Comparison of ENCODE assay signal across 13 cellular contexts in genomic region chr10:102243304-102243703, GRCh38. TPM values are rescaled to one million over a fixed set of nuclear protein-coding genes. Genes with fewer than 3 reads are reported as not detected.
A peak's percentile ranks its signal among the peaks of the same experiment; 100 is the strongest.
DNase-seq lines count a peak whose midpoint lies in the region; ATAC-seq lines count a peak whose summit lies in the region.
"Had no signal": no experiment of that assay in that cellular context is flagged by ENCODE, and none has a peak within 500 bp of the region (broad histone marks: within the 10 kb centered on the region; RNA-seq: fewer than 3 reads in every experiment).

No MANE protein-coding gene starts in this region.

- no peaks in the 10 kb centered on the region for H3K9me3 Mint-ChIP-seq in activated T-helper 17 cell treated with anti-CD3 and anti-CD28 coated beads, Interleukin-2, amount 50 U/mL, for 72 hours
- H3K9me3 Mint-ChIP-seq: stimulated activated naive CD8-positive, alpha-beta T cell treated with anti-CD3 and anti-CD28 coated beads, Interleukin-15, Interleukin-2, amounts not matched to agents 100 ng/mL and 50 ng/mL, for 24 hours had no signal

- no peak overlapping the region for H3K27ac Mint-ChIP-seq in activated T-helper 17 cell treated with anti-CD3 and anti-CD28 coated beads, Interleukin-2, amount 50 U/mL, for 72 hours
- H3K27ac Mint-ChIP-seq: stimulated activated naive CD8-positive, alpha-beta T cell treated with anti-CD3 and anti-CD28 coated beads, Interleukin-15, Interleukin-2, amounts not matched to agents 100 ng/mL and 50 ng/mL, for 24 hours had no signal

- peaks cover 11% of the 10 kb centered on the region for H3K27me3 Mint-ChIP-seq in activated T-helper 17 cell treated with anti-CD3 and anti-CD28 coated beads, Interleukin-2, amount 50 U/mL, for 72 hours

- peaks cover 25% of the 10 kb centered on the region for H3K36me3 Mint-ChIP-seq in activated T-helper 17 cell treated with anti-CD3 and anti-CD28 coated beads, Interleukin-2, amount 50 U/mL, for 72 hours (ENCODE audit: low read depth)

- DNase-seq in AG08396 (ENCODE audit: low spot score) (peak; percentile 65), HCEC 1CT (peak; percentile 89), hepatic stellate cell (ENCODE audit: low spot score) (peak; percentile 79), H4 (ENCODE audit: low spot score) (no peak), H7 (no peak), NCI-H748 (lab: John Stamatoyannopoulos, UW; ENCODE audit: unreplicated experiment) (no peak)
- DNase-seq: C1 segment of cervical spinal cord, MM.1S, NCI-H446 had no signal

- H3K36me3 ChIP-seq in H7 (replicated peaks; ENCODE audit: control insufficient read depth, insufficient read depth, low read length), result no peaks in the 10 kb centered on the region

- H3K4me1 Mint-ChIP-seq in activated T-helper 17 cell treated with anti-CD3 and anti-CD28 coated beads, Interleukin-2, amount 50 U/mL, for 72 hours, result peaks cover 34% of the 10 kb centered on the region

- no peak overlapping the region for H3K4me3 ChIP-seq in H7 (ENCODE audit: insufficient read depth, low read depth, low read length)

- ATAC-seq in activated T-helper 17 cell treated with anti-CD3 and anti-CD28 coated beads, Interleukin-2, amount 50 U/mL, for 72 hours (replicated peaks), result no peak
- no peak for ATAC-seq in HG03457 (IDR thresholded peaks at IDR 0.05; ENCODE audit: unreplicated experiment)
- ATAC-seq: Panc1 had no signal

- H3K27me3 ChIP-seq in H7 (ENCODE audit: control insufficient read depth, insufficient read depth, low read length), result peaks cover 48% of the 10 kb centered on the region

- peak overlapping the region; percentile 91 for H3K4me3 Mint-ChIP-seq in activated T-helper 17 cell treated with anti-CD3 and anti-CD28 coated beads, Interleukin-2, amount 50 U/mL, for 72 hours

RNA-seq across cellular contexts. Expression of gene PITX3, which starts 2.0 kb away (rescaled TPM):
- total RNA-seq in activated T-helper 17 cell treated with anti-CD3 and anti-CD28 coated beads, Interleukin-2, amount 50 U/mL, for 72 hours, result under 1 TPM in 1 of 2 donors, not detected in 1; 0.17 TPM
- not detected in 2 replicates for total RNA-seq in H4 (2014; rRNA removed; shearing (Covaris generic))
- total RNA-seq in H7 (2014; rRNA removed; shearing (Covaris generic)), result 0.17 TPM in 1 of 2 replicates, not detected in the other

RNA-seq across cellular contexts. Expression of gene GBF1, which starts 2.0 kb away (rescaled TPM):
- total RNA-seq in activated T-helper 17 cell treated with anti-CD3 and anti-CD28 coated beads, Interleukin-2, amount 50 U/mL, for 72 hours, result 10 to 100 TPM; 28.5 to 38.9 TPM
- 24.6 and 30.1 TPM in 2 replicates for total RNA-seq in H4 (2014; rRNA removed; shearing (Covaris generic))
- 25.1 and 29.9 TPM in 2 replicates for total RNA-seq in H7 (2014; rRNA removed; shearing (Covaris generic))

RNA-seq across cellular contexts. Expression of gene ELOVL3, which starts 17.2 kb away (rescaled TPM):
- total RNA-seq in activated T-helper 17 cell treated with anti-CD3 and anti-CD28 coated beads, Interleukin-2, amount 50 U/mL, for 72 hours, result under 1 TPM; 0.24 to 0.32 TPM
- total RNA-seq in H4 (2014; rRNA removed; shearing (Covaris generic)), result not detected in 2 replicates
- total RNA-seq in H7 (2014; rRNA removed; shearing (Covaris generic)), result 0.14 TPM in 1 of 2 replicates, not detected in the other

Comparison
In these comparisons a context has a peak if more than half of its experiments do, and no peak if none do; other contexts are left out.
1. DNase-seq: peak in AG08396 (single experiment), HCEC 1CT (single experiment) and hepatic stellate cell (single experiment); none in H4 (single experiment), H7 (single experiment) and NCI-H748 (single experiment).